ENCODE assay signal across 8 cellular contexts in genomic region chr6:30556964-30557682, GRCh38. TPM values are rescaled to one million over a fixed set of nuclear protein-coding genes. Genes with fewer than 3 reads are reported as not detected.
DNase-seq lines count a peak whose midpoint lies in the region; ATAC-seq, FAIRE-seq and TF ChIP-seq lines count a peak whose summit lies in the region.

Gene PRR3 (plus strand): TSS chr6:30557295. CDS start chr6:30557345, 50 bp downstream.

- H3K9me3 ChIP-seq in right atrium auricular region = no peaks in the 10 kb centered on the region

- H3K4me3 ChIP-seq in right atrium auricular region (peak within 1 kb of the TSS; percentile 75 to 88), rectal smooth muscle tissue (ENCODE audit: low read length) (peak within 1 kb of the TSS; percentile 97)

- TF ChIP-seq POLR2A in GM15510 (IDR thresholded peaks at IDR 0.05; ENCODE audit: borderline replicate concordance, extremely low read depth, insufficient read length) = peak; percentile 53

- DNase-seq in NCI-H1436 (lab: John Stamatoyannopoulos, UW) (peak; percentile 86), T-helper 1 cell (peak; percentile 63 to 88 (median 71)), amniotic epithelial cell (ENCODE audit: low read depth) (peak; percentile 85), right atrium auricular region (ENCODE audit: low spot score) (peak; percentile 71), D721Med (ENCODE audit: insufficient read length, low spot score) (no peak)

- peak within 1 kb of the TSS; percentile 82 for H3K9ac ChIP-seq in rectal smooth muscle tissue (ENCODE audit: low read length)

- peak within 1 kb of the TSS; percentile 99 for H3K27ac ChIP-seq in right atrium auricular region
- peak within 1 kb of the TSS; percentile 98 for H3K27ac ChIP-seq in rectal smooth muscle tissue (ENCODE audit: low read depth, low read length)

- ATAC-seq in HG02798 (IDR thresholded peaks at IDR 0.05; ENCODE audit: poor library complexity, unreplicated experiment) = peak; percentile 60

- H3K4me1 ChIP-seq in right atrium auricular region (peaks cover 0 to 22% of the 10 kb centered on the region in 2 donors), rectal smooth muscle tissue (ENCODE audit: control insufficient read depth, insufficient read depth, low read length) (peaks cover 7% of the 10 kb centered on the region)

- TF ChIP-seq CTCF in right atrium auricular region (IDR thresholded peaks at IDR 0.05) (no peak), D721Med (IDR thresholded peaks at IDR 0.05; ENCODE audit: insufficient read depth, missing control alignments) (no peak)

- no peak for FAIRE-seq in D721Med (lab: Jason Lieb, UNC)

- H3K36me3 ChIP-seq in right atrium auricular region (peaks cover 26% of the 10 kb centered on the region), rectal smooth muscle tissue (ENCODE audit: control insufficient read depth, insufficient read depth, low read length) (peaks cover 18% of the 10 kb centered on the region)

- H3K27me3 ChIP-seq in right atrium auricular region (no peaks in the 10 kb centered on the region), rectal smooth muscle tissue (ENCODE audit: control insufficient read depth, insufficient read depth, low read length) (no peaks in the 10 kb centered on the region)

RNA-seq across cellular contexts. Expression of gene PRR3, which starts in this region (rescaled TPM):
- 1 to 10 TPM; 2.3 to 3.7 TPM for total RNA-seq in right atrium auricular region
